In the genomic region with DNA sequence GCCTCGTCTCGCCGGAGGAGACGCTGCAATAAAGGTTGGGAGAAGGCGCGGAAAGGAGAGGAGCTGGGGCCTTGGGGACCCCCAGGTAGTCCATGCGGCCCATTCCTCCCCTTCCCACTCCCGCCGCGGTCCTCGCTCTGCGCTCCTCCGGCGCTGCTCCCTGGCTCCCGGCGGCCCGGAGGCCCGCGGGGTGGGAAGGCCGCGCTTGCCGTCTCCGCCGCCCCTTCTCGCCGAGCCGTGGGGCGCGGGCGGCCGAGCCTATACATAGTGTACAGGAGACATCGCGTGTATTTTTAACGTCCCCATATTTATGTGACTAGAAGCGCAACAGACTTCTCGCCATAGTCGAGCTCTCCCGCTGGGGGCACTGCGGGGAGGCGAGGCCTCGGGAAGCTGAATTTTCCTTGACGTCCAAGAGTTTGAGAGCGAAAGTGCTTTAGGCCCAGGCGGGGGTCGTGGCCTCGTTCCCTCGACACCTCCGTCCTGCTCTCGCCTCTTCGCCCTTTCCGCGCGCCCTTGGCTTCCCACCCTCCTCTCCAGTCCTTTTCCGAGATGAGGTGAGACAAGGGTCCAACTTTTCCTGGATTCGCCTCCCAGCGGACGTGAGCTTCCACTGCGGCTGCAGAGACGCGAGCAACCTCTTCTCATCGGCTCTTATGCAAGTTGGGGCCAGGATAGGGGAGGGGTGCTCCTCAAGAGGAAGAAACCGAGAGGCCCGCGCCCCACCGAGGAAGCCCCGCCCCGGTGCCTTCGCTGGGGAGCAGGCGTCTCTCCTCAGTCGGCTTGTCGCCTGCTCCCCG, we compare ENCODE assay signal across 8 cellular contexts.
A peak's percentile ranks its signal among the peaks of the same experiment; 100 is the strongest.
DNase-seq lines count a peak whose midpoint lies in the region; ATAC-seq and TF ChIP-seq lines count a peak whose summit lies in the region.

No MANE protein-coding gene starts in this region.

- ATAC-seq in GM21786 (IDR thresholded peaks at IDR 0.05; ENCODE audit: unreplicated experiment): no peak

- peaks cover 38% of the 10 kb centered on the region for H3K36me3 Mint-ChIP-seq in nephron progenitor cell (ENCODE audit: low read depth)

- peaks cover 14% of the 10 kb centered on the region for H3K4me1 Mint-ChIP-seq in nephron progenitor cell

- peak; percentile 21 for DNase-seq in DMS114 treated with DMSO at 0.1 percent for 48 hours (lab: John Stamatoyannopoulos, UW; ENCODE audit: unreplicated experiment)
- peak; percentile 88 for DNase-seq in SIG-M5 treated with dmso at 0.1 percent for 504 hours (lab: John Stamatoyannopoulos, UW; ENCODE audit: unreplicated experiment)
- peak; percentile 24 for DNase-seq in fibroblast of peridontal ligament (ENCODE audit: extremely low read depth)
- peak; percentile 44 for DNase-seq in nephron progenitor cell
- DNase-seq in RPMI8226: no peak
- DNase-seq in cerebellar cortex (ENCODE audit: low spot score): no peak
- no peak for DNase-seq in NCI-H524 (lab: John Stamatoyannopoulos, UW)

- peaks cover 95% of the 10 kb centered on the region for H3K27me3 Mint-ChIP-seq in nephron progenitor cell (ENCODE audit: low read depth, poor library complexity)

- no peak overlapping the region for H3K27ac Mint-ChIP-seq in nephron progenitor cell

- H3K9me3 Mint-ChIP-seq in nephron progenitor cell: no peaks in the 10 kb centered on the region

- TF ChIP-seq CTCF in nephron progenitor cell (IDR thresholded peaks at IDR 0.05): peak; percentile 34

- peak overlapping the region; percentile 60 for H3K4me3 Mint-ChIP-seq in nephron progenitor cell

Comparison
In these comparisons a context has a peak if more than half of its experiments do, and no peak if none do; other contexts are left out.
1. DNase-seq: peak in DMS114 treated with DMSO at 0.1 percent for 48 hours (single experiment), SIG-M5 treated with dmso at 0.1 percent for 504 hours (single experiment), fibroblast of peridontal ligament (single experiment) and nephron progenitor cell (single experiment); none in RPMI8226 (single experiment), cerebellar cortex (single experiment) and NCI-H524 (0 of 2).